13 cellular contexts compared by ENCODE assay signal in genomic region chr20:32343438-32343837, GRCh38. TPM values are rescaled to one million over a fixed set of nuclear protein-coding genes. Genes with fewer than 3 reads are reported as not detected.
DNase-seq lines count a peak whose midpoint lies in the region; ATAC-seq, FAIRE-seq and TF ChIP-seq lines count a peak whose summit lies in the region.
"Had no signal": no experiment of that assay in that cellular context is flagged by ENCODE, and none has a peak within 500 bp of the region (broad histone marks: within the 10 kb centered on the region; RNA-seq: fewer than 3 reads in every experiment).

No MANE protein-coding gene starts in this region.

- no peak overlapping the region for H2AFZ ChIP-seq in keratinocyte (ENCODE audit: control insufficient read depth, low read length)

- H3K9ac ChIP-seq in keratinocyte (ENCODE audit: control insufficient read depth, extremely low read depth, insufficient read depth, low read length): no peak overlapping the region

- CTCF ChIA-PET in HEK293T (lab: Yijun Ruan, JAX): no interaction called here

- ATAC-seq in HG02763 (IDR thresholded peaks at IDR 0.05; ENCODE audit: unreplicated experiment): no peak

- peaks cover 20% of the 10 kb centered on the region for H3K4me1 ChIP-seq in keratinocyte (ENCODE audit: control insufficient read depth, extremely low read depth, insufficient read depth, low read length)

- DNase-seq in LHCN-M2 (ENCODE audit: low read depth) (peak; percentile 68), astrocyte of the hippocampus (ENCODE audit: low read depth, low spot score) (peak; percentile 52), keratinocyte (ENCODE audit: low read depth, low spot score) (no peak), NCI-H2227 treated with DMSO at 0.1 percent for 48 hours (lab: John Stamatoyannopoulos, UW) (no peak), ecto neural progenitor cell (ENCODE audit: low spot score) (no peak), HEK293T (ENCODE audit: extremely low spot score) (no peak)
- DNase-seq: activated naive CD4-positive, alpha-beta T cell treated with Interleukin-2 at 50 U/mL for 16 hours; C1 segment of cervical spinal cord; NCI-H1105 had no signal

- no peaks in the 10 kb centered on the region for H3K27me3 ChIP-seq in keratinocyte (ENCODE audit: control insufficient read depth, extremely low read depth, insufficient read depth, low read length)

- no peak overlapping the region for H3K4me3 ChIP-seq in keratinocyte (ENCODE audit: control insufficient read depth in 2 of 3, extremely low read depth in 1 of 3, insufficient read depth in 2 of 3, low read depth in 1 of 3, low read length in 3 of 3)
- H3K4me3 ChIP-seq: SK-N-MC had no signal

- no peaks in the 10 kb centered on the region for H3K9me3 ChIP-seq in keratinocyte (ENCODE audit: control insufficient read depth, low read depth, low read length)

- H4K20me1 ChIP-seq in keratinocyte (ENCODE audit: control insufficient read depth, extremely low read depth, insufficient read depth, low read length): no peaks in the 10 kb centered on the region

- peak overlapping the region; percentile 10; the same call in 1 of the 2 replicates for H3K27ac ChIP-seq in C4-2B
- H3K27ac ChIP-seq in keratinocyte (ENCODE audit: control insufficient read depth, insufficient read depth, low read length): no peak overlapping the region
- H3K27ac ChIP-seq: SK-N-MC had no signal

- FAIRE-seq in keratinocyte (lab: Jason Lieb, UNC): peak; percentile 58
- FAIRE-seq: endometrium had no signal

- H3K4me2 ChIP-seq in keratinocyte (ENCODE audit: control insufficient read depth, extremely low read depth, insufficient read depth, low read depth, low read length): no peak overlapping the region

- TF ChIP-seq CTCF in C4-2B (conservative IDR thresholded peaks at IDR 0.05) (no peak), keratinocyte (optimal IDR thresholded peaks at IDR 0.05 in 1 of 3, IDR thresholded peaks at IDR 0.05 in 1 of 3, conservative IDR thresholded peaks at IDR 0.05 in 1 of 3; ENCODE audit: extremely low read depth in 1 of 3, insufficient read depth in 2 of 3, low read length in 3 of 3) (no peak)

- dilution Hi-C loops in keratinocyte (cut with MboI; ENCODE audit: extremely low pct_ligation_motif_present, low sequenced_read_pairs): no loop called here

- no peaks in the 10 kb centered on the region for H3K9me1 ChIP-seq in keratinocyte (ENCODE audit: control insufficient read depth, extremely low read depth, insufficient read depth, low read length)

- no peaks in the 10 kb centered on the region for H3K36me3 ChIP-seq in keratinocyte (ENCODE audit: control insufficient read depth in 2 of 2, extremely low read depth in 1 of 2, insufficient read depth in 2 of 2, low read length in 2 of 2)

- no peaks in the 10 kb centered on the region for H3K79me2 ChIP-seq in keratinocyte (ENCODE audit: control insufficient read depth, insufficient read depth, low read length)

- POLR2A ChIA-PET in HEK293T (lab: Yijun Ruan, JAX): no interaction called here

TF ChIP-seq in HEK293T, 16 proteins besides CTCF, POLR2A, EP300 and RAD21:
- TF ChIP-seq FOXA1 (IDR thresholded peaks at IDR 0.05): no peak
- no peak for TF ChIP-seq ELF4 (IDR thresholded peaks at IDR 0.05)
- TF ChIP-seq SUZ12 (IDR thresholded peaks at IDR 0.05): no peak
- no peak for TF ChIP-seq SP1 (IDR thresholded peaks at IDR 0.05)
TF ChIP-seq in HEK293T: peak in this region for 0.

RNA-seq across cellular contexts. Expression of gene ASXL1, which starts 14.7 kb away (rescaled TPM):
- total RNA-seq in LHCN-M2 (2014; rRNA removed): 23.3 and 28.4 TPM in 2 replicates
- 20.7 TPM for polyA plus RNA-seq in LHCN-M2 (2012)
- 17.4 to 26.9 TPM (median 20.0 TPM) in 3 replicates for polyA plus RNA-seq in keratinocyte
- polyA plus RNA-seq in keratinocyte (2011; ENCODE audit: low read depth): 18.6 TPM
- 11.3 and 12.5 TPM in 2 replicates for polyA plus RNA-seq in keratinocyte (2011; cell fraction: cytosol; rRNA removed)
- polyA plus RNA-seq in keratinocyte (2011; cell fraction: nucleus; rRNA removed): 79.7 and 80.6 TPM in 2 replicates
- 15.0 and 23.6 TPM in 2 replicates for polyA plus RNA-seq in keratinocyte (2012; ENCODE audit: low replicate concordance)
- 28.1 to 42.9 TPM (median 34.5 TPM) in 3 replicates for polyA minus RNA-seq in keratinocyte
- 19.4 TPM for polyA minus RNA-seq in keratinocyte (2011; cell fraction: cytosol; rRNA and poly(A)+ RNA removed)
- polyA minus RNA-seq in keratinocyte (2011; cell fraction: nucleus; rRNA and poly(A)+ RNA removed): 34.2 and 62.1 TPM in 2 replicates

Comparison
In these comparisons a context has a peak if more than half of its experiments do, and no peak if none do; other contexts are left out.
1. DNase-seq: peak in LHCN-M2 (single experiment) and astrocyte of the hippocampus (single experiment); none in keratinocyte (single experiment), NCI-H2227 treated with DMSO at 0.1 percent for 48 hours (single experiment), ecto neural progenitor cell (single experiment) and HEK293T (single experiment).